Comparison of ENCODE assay signal across 1 cellular context in genomic region chrX:135713183-135713689, GRCh38.
TF ChIP-seq lines count a peak whose summit lies in the region.
"Not testable (repeated sequence)": the region's sequence is repeated elsewhere in the genome, so short reads cannot be mapped to it uniquely, and the experiment has no call there.

Gene CT45A1 (plus strand): TSS chrX:135713639. CDS start chrX:135718941, 5,302 bp downstream.

TF ChIP-seq in K562, 482 proteins besides CTCF, POLR2A, EP300 and RAD21:
- TF ChIP-seq CTCFL (IDR thresholded peaks at IDR 0.05; ENCODE audit: borderline replicate concordance, insufficient read depth, low read depth, low read length, poor library complexity, severe bottlenecking) (peak; percentile 83), MYC (IDR thresholded peaks at IDR 0.05; ENCODE audit: low read depth, low read length) (peak; percentile 85), CBX3 (IDR thresholded peaks at IDR 0.05; ENCODE audit: borderline replicate concordance in 1 of 2, low read length in 2 of 2) (peak in 1 of 2 experiments; percentile 62; a peak in 1 of 3 replicates), ELF1 (tag; IDR thresholded peaks at IDR 0.05) (peak; percentile 62), E2F6 (IDR thresholded peaks at IDR 0.05; ENCODE audit: borderline replicate concordance in 1 of 2, extremely low read depth in 1 of 2, insufficient read depth in 1 of 2, insufficient read length in 1 of 2, low read depth in 1 of 2, low read length in 1 of 2, poor library complexity in 1 of 2, severe bottlenecking in 1 of 2) (peak in 1 of 2 experiments; percentile 47)
- TF ChIP-seq MYC (CRISPR knock-in tag; IDR thresholded peaks at IDR 0.05; ENCODE audit: borderline replicate concordance, low read depth), result not testable (repeated sequence)
